In the genomic region with DNA sequence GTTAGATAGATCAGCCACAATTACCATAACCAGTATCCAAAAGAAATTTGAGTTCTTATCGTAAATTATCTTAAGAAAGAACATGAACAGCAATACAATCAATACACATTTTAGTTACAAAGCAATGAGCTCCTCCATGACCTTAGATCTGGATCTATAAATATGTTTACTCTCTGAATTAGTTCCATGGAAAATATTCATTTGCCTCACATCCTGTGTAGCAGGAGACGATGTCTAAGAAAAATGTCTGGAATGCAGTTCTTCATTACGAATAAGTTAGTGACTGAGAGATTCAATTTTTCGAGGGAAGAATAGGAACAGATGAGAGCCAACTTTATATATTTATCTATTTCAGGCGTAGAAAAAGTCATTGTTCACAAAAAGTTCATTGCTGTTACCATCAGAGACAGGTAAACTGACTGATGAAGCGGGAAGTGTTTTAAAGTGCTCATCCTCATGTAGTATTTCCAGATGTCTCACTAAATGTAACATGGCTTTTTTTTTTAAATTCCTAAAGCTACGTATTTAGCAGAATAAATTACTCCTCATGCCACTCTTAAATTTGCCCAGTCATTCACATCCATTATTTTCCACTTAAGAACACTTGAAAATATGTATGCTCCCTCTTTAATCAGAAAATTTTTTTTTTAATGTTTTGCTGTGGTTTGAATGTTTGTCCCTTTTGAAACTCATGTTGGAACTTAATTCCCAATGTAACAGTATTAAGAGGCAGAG, we compare ENCODE assay signal across 1 cellular context.
TF ChIP-seq lines count a peak whose summit lies in the region.

No MANE protein-coding gene starts in this region.

TF ChIP-seq in HepG2, 621 proteins besides CTCF, POLR2A, EP300 and RAD21 (continued from another document):
- TF ChIP-seq, protein P1, sequence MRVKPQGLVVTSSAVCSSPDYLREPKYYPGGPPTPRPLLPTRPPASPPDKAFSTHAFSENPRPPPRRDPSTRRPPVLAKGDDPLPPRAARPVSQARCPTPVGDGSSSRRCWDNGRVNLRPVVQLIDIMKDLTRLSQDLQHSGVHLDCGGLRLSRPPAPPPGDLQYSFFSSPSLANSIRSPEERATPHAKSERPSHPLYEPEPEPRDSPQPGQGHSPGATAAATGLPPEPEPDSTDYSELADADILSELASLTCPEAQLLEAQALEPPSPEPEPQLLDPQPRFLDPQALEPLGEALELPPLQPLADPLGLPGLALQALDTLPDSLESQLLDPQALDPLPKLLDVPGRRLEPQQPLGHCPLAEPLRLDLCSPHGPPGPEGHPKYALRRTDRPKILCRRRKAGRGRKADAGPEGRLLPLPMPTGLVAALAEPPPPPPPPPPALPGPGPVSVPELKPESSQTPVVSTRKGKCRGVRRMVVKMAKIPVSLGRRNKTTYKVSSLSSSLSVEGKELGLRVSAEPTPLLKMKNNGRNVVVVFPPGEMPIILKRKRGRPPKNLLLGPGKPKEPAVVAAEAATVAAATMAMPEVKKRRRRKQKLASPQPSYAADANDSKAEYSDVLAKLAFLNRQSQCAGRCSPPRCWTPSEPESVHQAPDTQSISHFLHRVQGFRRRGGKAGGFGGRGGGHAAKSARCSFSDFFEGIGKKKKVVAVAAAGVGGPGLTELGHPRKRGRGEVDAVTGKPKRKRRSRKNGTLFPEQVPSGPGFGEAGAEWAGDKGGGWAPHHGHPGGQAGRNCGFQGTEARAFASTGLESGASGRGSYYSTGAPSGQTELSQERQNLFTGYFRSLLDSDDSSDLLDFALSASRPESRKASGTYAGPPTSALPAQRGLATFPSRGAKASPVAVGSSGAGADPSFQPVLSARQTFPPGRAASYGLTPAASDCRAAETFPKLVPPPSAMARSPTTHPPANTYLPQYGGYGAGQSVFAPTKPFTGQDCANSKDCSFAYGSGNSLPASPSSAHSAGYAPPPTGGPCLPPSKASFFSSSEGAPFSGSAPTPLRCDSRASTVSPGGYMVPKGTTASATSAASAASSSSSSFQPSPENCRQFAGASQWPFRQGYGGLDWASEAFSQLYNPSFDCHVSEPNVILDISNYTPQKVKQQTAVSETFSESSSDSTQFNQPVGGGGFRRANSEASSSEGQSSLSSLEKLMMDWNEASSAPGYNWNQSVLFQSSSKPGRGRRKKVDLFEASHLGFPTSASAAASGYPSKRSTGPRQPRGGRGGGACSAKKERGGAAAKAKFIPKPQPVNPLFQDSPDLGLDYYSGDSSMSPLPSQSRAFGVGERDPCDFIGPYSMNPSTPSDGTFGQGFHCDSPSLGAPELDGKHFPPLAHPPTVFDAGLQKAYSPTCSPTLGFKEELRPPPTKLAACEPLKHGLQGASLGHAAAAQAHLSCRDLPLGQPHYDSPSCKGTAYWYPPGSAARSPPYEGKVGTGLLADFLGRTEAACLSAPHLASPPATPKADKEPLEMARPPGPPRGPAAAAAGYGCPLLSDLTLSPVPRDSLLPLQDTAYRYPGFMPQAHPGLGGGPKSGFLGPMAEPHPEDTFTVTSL (CRISPR knock-in tag; IDR thresholded peaks at IDR 0.05; ENCODE audit: borderline replicate concordance) = peak; percentile 69; the same call in 1 of the 2 replicates
- 0 out of 2 replicates have a peak, but pooled peaks have one; percentile 27 for TF ChIP-seq BRCA1 (CRISPR knock-in tag; IDR thresholded peaks at IDR 0.05)
- TF ChIP-seq, protein P2, sequence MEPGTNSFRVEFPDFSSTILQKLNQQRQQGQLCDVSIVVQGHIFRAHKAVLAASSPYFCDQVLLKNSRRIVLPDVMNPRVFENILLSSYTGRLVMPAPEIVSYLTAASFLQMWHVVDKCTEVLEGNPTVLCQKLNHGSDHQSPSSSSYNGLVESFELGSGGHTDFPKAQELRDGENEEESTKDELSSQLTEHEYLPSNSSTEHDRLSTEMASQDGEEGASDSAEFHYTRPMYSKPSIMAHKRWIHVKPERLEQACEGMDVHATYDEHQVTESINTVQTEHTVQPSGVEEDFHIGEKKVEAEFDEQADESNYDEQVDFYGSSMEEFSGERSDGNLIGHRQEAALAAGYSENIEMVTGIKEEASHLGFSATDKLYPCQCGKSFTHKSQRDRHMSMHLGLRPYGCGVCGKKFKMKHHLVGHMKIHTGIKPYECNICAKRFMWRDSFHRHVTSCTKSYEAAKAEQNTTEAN (CRISPR knock-in tag; conservative IDR thresholded peaks at IDR 0.05) = no peak
- TF ChIP-seq NFE2L2 (IDR thresholded peaks at IDR 0.05; ENCODE audit: low read length) = peak; percentile 60; the same call in 1 of the 2 replicates
- peak; percentile 80 for TF ChIP-seq ISL2 (CRISPR knock-in tag; IDR thresholded peaks at IDR 0.05)
- TF ChIP-seq ZNF251 (CRISPR knock-in tag; IDR thresholded peaks at IDR 0.05) = no peak
- peak; percentile 85; the same call in 1 of the 2 replicates for TF ChIP-seq ZBTB20 (CRISPR knock-in tag; IDR thresholded peaks at IDR 0.05; ENCODE audit: borderline replicate concordance, low read depth)
- peak; percentile 88 for TF ChIP-seq KAT2B (IDR thresholded peaks at IDR 0.05; ENCODE audit: borderline replicate concordance, low read depth, low read length)
- TF ChIP-seq SOX6 (IDR thresholded peaks at IDR 0.05) = no peak
- TF ChIP-seq SOX6 (CRISPR knock-in tag; IDR thresholded peaks at IDR 0.05) = peak; percentile 49; the same call in 1 of the 2 replicates
- TF ChIP-seq MEF2D (CRISPR knock-in tag; IDR thresholded peaks at IDR 0.05) = 0 out of 2 replicates have a peak, but pooled peaks have one; percentile 49
- TF ChIP-seq MIER3 (CRISPR knock-in tag; IDR thresholded peaks at IDR 0.05; ENCODE audit: borderline replicate concordance) = no peak
- no peak for TF ChIP-seq ZNF337 (CRISPR knock-in tag; IDR thresholded peaks at IDR 0.05; ENCODE audit: borderline replicate concordance, low read depth)
- TF ChIP-seq ETV5 (CRISPR knock-in tag; IDR thresholded peaks at IDR 0.05; ENCODE audit: borderline replicate concordance) = peak; percentile 70; the same call in 1 of the 2 replicates
- TF ChIP-seq ASH2L (IDR thresholded peaks at IDR 0.05; ENCODE audit: insufficient read length, low read depth, low read length) = peak; percentile 8
- TF ChIP-seq TARDBP (CRISPR knock-in tag; IDR thresholded peaks at IDR 0.05) = peak; percentile 63; the same call in 1 of the 2 replicates
- TF ChIP-seq, protein P3, sequence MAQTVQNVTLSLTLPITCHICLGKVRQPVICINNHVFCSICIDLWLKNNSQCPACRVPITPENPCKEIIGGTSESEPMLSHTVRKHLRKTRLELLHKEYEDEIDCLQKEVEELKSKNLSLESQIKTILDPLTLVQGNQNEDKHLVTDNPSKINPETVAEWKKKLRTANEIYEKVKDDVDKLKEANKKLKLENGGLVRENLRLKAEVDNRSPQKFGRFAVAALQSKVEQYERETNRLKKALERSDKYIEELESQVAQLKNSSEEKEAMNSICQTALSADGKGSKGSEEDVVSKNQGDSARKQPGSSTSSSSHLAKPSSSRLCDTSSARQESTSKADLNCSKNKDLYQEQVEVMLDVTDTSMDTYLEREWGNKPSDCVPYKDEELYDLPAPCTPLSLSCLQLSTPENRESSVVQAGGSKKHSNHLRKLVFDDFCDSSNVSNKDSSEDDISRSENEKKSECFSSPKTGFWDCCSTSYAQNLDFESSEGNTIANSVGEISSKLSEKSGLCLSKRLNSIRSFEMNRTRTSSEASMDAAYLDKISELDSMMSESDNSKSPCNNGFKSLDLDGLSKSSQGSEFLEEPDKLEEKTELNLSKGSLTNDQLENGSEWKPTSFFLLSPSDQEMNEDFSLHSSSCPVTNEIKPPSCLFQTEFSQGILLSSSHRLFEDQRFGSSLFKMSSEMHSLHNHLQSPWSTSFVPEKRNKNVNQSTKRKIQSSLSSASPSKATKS (CRISPR knock-in tag; IDR thresholded peaks at IDR 0.05) = no peak
- TF ChIP-seq GATAD2A (CRISPR knock-in tag; IDR thresholded peaks at IDR 0.05) = peak; percentile 77
- TF ChIP-seq FOXP1 (IDR thresholded peaks at IDR 0.05) = no peak
- TF ChIP-seq FOXP1 (CRISPR knock-in tag; IDR thresholded peaks at IDR 0.05) = peak; percentile 35; the same call in 1 of the 2 replicates
- no peak for TF ChIP-seq SOX13 (IDR thresholded peaks at IDR 0.05)
- 0 out of 4 replicates have a peak, but pooled peaks of 1 of the 2 experiments have one; percentile 24 for TF ChIP-seq SOX13 (CRISPR knock-in tag; conservative IDR thresholded peaks at IDR 0.05 in 1 of 2, IDR thresholded peaks at IDR 0.05 in 1 of 2)
- TF ChIP-seq ZNF713 (CRISPR knock-in tag; IDR thresholded peaks at IDR 0.05) = no peak
- no peak for TF ChIP-seq IKZF1 (IDR thresholded peaks at IDR 0.05)
- peak; percentile 81 for TF ChIP-seq ONECUT2 (CRISPR knock-in tag; IDR thresholded peaks at IDR 0.05)
- TF ChIP-seq CHCHD3 (CRISPR knock-in tag; IDR thresholded peaks at IDR 0.05) = no peak
- no peak for TF ChIP-seq ZKSCAN5 (CRISPR knock-in tag; IDR thresholded peaks at IDR 0.05)
- peak; percentile 49; the same call in 1 of the 2 replicates for TF ChIP-seq YEATS4 (CRISPR knock-in tag; IDR thresholded peaks at IDR 0.05; ENCODE audit: borderline replicate concordance)
- TF ChIP-seq THYN1 (CRISPR knock-in tag; IDR thresholded peaks at IDR 0.05; ENCODE audit: borderline replicate concordance, low read depth) = peak; percentile 53; the same call in 1 of the 2 replicates
